In genomic region chr5:40801771-40802562, GRCh38 we compare ENCODE assay signal across 1 cellular context.
TF ChIP-seq lines count a peak whose summit lies in the region.

No MANE protein-coding gene starts in this region.

TF ChIP-seq in K562, 482 proteins besides CTCF, POLR2A, EP300 and RAD21 (continued from another document and continues in another):
- TF ChIP-seq ZHX1 (conservative IDR thresholded peaks at IDR 0.05; ENCODE audit: low read length) (no peak), NR1H2 (CRISPR knock-in tag; IDR thresholded peaks at IDR 0.05) (no peak), SMARCA5 (IDR thresholded peaks at IDR 0.05) (no peak), RNF2 (IDR thresholded peaks at IDR 0.05) (peak; percentile 95), BMI1 (IDR thresholded peaks at IDR 0.05; ENCODE audit: low read length) (no peak), SMARCB1 (IDR thresholded peaks at IDR 0.05; ENCODE audit: insufficient read length, low read depth) (no peak), TEAD4 (IDR thresholded peaks at IDR 0.05; ENCODE audit: low read length) (peak; percentile 93), TEAD4 (CRISPR knock-in tag; IDR thresholded peaks at IDR 0.05; ENCODE audit: borderline replicate concordance) (no peak), CHD1 (IDR thresholded peaks at IDR 0.05; ENCODE audit: low read length) (no peak), HMGN3 (IDR thresholded peaks at IDR 0.05; ENCODE audit: borderline replicate concordance, extremely low read depth, insufficient read length, low read depth, low read length) (no peak), PHF20 (IDR thresholded peaks at IDR 0.05; ENCODE audit: partially characterized antibody) (no peak), ZNF134 (CRISPR knock-in tag; conservative IDR thresholded peaks at IDR 0.05) (no peak), USF1 (CRISPR knock-in tag; IDR thresholded peaks at IDR 0.05) (no peak), RBM17 (IDR thresholded peaks at IDR 0.05; ENCODE audit: borderline replicate concordance, low read depth, low read length) (no peak), PHF8 (IDR thresholded peaks at IDR 0.05; ENCODE audit: borderline replicate concordance, low read length) (peak; percentile 14; the same call in 1 of the 2 replicates), HDAC3 (IDR thresholded peaks at IDR 0.05; ENCODE audit: borderline replicate concordance, partially characterized antibody) (peak; percentile 80), FOXJ2 (tag; IDR thresholded peaks at IDR 0.05) (0 out of 2 replicates have a peak, but pooled peaks have one; percentile 42), MIER1 (IDR thresholded peaks at IDR 0.05; ENCODE audit: low read depth) (no peak), GABPB1 (CRISPR knock-in tag; IDR thresholded peaks at IDR 0.05) (0 out of 2 replicates have a peak, but pooled peaks have one; percentile 22), CREM (IDR thresholded peaks at IDR 0.05; ENCODE audit: low read depth) (peak; percentile 68; the same call in 1 of the 2 replicates), LEF1 (IDR thresholded peaks at IDR 0.05) (peak; percentile 99), PHF21A (IDR thresholded peaks at IDR 0.05; ENCODE audit: borderline replicate concordance, low read depth) (no peak), SMARCC2 (IDR thresholded peaks at IDR 0.05; ENCODE audit: low read depth) (peak; percentile 90), BRF2 (IDR thresholded peaks at IDR 0.05; ENCODE audit: borderline replicate concordance, insufficient read depth, insufficient read length) (no peak), POLR2AphosphoS2 (IDR thresholded peaks at IDR 0.05; ENCODE audit: low read length) (no peak), ZNF77 (CRISPR knock-in tag; IDR thresholded peaks at IDR 0.05) (no peak), ZFX (CRISPR knock-in tag; IDR thresholded peaks at IDR 0.05) (peak; percentile 52)
- TF ChIP-seq, protein P1, sequence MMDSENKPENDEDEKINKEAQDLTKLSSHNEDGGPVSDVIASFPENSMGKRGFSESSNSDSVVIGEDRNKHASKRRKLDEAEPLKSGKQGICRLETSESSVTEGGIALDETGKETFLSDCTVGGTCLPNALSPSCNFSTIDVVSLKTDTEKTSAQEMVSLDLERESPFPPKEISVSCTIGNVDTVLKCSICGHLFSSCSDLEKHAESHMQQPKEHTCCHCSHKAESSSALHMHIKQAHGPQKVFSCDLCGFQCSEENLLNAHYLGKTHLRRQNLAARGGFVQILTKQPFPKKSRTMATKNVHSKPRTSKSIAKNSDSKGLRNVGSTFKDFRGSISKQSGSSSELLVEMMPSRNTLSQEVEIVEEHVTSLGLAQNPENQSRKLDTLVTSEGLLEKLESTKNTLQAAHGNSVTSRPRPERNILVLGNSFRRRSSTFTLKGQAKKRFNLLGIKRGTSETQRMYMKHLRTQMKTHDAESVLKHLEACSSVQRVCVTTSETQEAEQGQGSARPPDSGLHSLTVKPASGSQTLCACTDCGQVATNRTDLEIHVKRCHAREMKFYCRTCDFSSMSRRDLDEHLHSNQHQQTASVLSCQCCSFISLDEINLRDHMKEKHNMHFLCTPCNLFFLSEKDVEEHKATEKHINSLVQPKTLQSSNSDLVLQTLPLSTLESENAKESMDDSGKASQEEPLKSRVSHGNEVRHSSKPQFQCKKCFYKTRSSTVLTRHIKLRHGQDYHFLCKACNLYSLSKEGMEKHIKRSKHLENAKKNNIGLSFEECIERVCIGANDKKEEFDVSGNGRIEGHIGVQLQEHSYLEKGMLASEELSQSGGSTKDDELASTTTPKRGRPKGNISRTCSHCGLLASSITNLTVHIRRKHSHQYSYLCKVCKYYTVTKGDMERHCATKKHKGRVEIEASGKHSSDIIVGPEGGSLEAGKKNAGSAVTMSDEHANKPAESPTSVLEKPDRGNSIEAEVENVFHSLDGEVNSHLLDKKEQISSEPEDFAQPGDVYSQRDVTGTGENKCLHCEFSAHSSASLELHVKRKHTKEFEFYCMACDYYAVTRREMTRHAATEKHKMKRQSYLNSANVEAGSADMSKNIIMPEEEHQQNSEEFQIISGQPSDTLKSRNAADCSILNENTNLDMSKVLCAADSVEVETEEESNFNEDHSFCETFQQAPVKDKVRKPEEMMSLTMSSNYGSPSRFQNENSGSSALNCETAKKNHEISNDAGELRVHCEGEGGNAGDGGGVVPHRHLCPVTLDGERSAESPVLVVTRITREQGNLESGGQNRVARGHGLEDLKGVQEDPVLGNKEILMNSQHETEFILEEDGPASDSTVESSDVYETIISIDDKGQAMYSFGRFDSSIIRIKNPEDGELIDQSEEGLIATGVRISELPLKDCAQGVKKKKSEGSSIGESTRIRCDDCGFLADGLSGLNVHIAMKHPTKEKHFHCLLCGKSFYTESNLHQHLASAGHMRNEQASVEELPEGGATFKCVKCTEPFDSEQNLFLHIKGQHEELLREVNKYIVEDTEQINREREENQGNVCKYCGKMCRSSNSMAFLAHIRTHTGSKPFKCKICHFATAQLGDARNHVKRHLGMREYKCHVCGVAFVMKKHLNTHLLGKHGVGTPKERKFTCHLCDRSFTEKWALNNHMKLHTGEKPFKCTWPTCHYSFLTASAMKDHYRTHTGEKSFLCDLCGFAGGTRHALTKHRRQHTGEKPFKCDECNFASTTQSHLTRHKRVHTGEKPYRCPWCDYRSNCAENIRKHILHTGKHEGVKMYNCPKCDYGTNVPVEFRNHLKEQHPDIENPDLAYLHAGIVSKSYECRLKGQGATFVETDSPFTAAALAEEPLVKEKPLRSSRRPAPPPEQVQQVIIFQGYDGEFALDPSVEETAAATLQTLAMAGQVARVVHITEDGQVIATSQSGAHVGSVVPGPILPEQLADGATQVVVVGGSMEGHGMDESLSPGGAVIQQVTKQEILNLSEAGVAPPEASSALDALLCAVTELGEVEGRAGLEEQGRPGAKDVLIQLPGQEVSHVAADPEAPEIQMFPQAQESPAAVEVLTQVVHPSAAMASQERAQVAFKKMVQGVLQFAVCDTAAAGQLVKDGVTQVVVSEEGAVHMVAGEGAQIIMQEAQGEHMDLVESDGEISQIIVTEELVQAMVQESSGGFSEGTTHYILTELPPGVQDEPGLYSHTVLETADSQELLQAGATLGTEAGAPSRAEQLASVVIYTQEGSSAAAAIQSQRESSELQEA (IDR thresholded peaks at IDR 0.05; ENCODE audit: low read depth) = no peak
- TF ChIP-seq, protein P2, sequence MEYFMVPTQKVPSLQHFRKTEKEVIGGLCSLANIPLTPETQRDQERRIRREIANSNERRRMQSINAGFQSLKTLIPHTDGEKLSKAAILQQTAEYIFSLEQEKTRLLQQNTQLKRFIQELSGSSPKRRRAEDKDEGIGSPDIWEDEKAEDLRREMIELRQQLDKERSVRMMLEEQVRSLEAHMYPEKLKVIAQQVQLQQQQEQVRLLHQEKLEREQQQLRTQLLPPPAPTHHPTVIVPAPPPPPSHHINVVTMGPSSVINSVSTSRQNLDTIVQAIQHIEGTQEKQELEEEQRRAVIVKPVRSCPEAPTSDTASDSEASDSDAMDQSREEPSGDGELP (CRISPR knock-in tag; IDR thresholded peaks at IDR 0.05; ENCODE audit: borderline replicate concordance) = no peak; the same call in 1 of the 2 replicates
- TF ChIP-seq, protein P3, sequence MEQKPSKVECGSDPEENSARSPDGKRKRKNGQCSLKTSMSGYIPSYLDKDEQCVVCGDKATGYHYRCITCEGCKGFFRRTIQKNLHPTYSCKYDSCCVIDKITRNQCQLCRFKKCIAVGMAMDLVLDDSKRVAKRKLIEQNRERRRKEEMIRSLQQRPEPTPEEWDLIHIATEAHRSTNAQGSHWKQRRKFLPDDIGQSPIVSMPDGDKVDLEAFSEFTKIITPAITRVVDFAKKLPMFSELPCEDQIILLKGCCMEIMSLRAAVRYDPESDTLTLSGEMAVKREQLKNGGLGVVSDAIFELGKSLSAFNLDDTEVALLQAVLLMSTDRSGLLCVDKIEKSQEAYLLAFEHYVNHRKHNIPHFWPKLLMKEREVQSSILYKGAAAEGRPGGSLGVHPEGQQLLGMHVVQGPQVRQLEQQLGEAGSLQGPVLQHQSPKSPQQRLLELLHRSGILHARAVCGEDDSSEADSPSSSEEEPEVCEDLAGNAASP (IDR thresholded peaks at IDR 0.05) = no peak
- TF ChIP-seq, protein P4, sequence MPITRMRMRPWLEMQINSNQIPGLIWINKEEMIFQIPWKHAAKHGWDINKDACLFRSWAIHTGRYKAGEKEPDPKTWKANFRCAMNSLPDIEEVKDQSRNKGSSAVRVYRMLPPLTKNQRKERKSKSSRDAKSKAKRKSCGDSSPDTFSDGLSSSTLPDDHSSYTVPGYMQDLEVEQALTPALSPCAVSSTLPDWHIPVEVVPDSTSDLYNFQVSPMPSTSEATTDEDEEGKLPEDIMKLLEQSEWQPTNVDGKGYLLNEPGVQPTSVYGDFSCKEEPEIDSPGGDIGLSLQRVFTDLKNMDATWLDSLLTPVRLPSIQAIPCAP (CRISPR knock-in tag; IDR thresholded peaks at IDR 0.05; ENCODE audit: borderline replicate concordance) = no peak
- TF ChIP-seq, protein P5, sequence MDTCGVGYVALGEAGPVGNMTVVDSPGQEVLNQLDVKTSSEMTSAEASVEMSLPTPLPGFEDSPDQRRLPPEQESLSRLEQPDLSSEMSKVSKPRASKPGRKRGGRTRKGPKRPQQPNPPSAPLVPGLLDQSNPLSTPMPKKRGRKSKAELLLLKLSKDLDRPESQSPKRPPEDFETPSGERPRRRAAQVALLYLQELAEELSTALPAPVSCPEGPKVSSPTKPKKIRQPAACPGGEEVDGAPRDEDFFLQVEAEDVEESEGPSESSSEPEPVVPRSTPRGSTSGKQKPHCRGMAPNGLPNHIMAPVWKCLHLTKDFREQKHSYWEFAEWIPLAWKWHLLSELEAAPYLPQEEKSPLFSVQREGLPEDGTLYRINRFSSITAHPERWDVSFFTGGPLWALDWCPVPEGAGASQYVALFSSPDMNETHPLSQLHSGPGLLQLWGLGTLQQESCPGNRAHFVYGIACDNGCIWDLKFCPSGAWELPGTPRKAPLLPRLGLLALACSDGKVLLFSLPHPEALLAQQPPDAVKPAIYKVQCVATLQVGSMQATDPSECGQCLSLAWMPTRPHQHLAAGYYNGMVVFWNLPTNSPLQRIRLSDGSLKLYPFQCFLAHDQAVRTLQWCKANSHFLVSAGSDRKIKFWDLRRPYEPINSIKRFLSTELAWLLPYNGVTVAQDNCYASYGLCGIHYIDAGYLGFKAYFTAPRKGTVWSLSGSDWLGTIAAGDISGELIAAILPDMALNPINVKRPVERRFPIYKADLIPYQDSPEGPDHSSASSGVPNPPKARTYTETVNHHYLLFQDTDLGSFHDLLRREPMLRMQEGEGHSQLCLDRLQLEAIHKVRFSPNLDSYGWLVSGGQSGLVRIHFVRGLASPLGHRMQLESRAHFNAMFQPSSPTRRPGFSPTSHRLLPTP (IDR thresholded peaks at IDR 0.05; ENCODE audit: borderline replicate concordance, extremely low read depth, insufficient read length) = no peak
- TF ChIP-seq, protein P6, sequence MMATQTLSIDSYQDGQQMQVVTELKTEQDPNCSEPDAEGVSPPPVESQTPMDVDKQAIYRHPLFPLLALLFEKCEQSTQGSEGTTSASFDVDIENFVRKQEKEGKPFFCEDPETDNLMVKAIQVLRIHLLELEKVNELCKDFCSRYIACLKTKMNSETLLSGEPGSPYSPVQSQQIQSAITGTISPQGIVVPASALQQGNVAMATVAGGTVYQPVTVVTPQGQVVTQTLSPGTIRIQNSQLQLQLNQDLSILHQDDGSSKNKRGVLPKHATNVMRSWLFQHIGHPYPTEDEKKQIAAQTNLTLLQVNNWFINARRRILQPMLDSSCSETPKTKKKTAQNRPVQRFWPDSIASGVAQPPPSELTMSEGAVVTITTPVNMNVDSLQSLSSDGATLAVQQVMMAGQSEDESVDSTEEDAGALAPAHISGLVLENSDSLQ (IDR thresholded peaks at IDR 0.05) = no peak
- TF ChIP-seq, protein P7, sequence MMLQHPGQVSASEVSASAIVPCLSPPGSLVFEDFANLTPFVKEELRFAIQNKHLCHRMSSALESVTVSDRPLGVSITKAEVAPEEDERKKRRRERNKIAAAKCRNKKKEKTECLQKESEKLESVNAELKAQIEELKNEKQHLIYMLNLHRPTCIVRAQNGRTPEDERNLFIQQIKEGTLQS (IDR thresholded peaks at IDR 0.05) = peak; percentile 46
- TF ChIP-seq, protein P7 (CRISPR knock-in tag; conservative IDR thresholded peaks at IDR 0.05) = no peak
